In the genomic region with DNA sequence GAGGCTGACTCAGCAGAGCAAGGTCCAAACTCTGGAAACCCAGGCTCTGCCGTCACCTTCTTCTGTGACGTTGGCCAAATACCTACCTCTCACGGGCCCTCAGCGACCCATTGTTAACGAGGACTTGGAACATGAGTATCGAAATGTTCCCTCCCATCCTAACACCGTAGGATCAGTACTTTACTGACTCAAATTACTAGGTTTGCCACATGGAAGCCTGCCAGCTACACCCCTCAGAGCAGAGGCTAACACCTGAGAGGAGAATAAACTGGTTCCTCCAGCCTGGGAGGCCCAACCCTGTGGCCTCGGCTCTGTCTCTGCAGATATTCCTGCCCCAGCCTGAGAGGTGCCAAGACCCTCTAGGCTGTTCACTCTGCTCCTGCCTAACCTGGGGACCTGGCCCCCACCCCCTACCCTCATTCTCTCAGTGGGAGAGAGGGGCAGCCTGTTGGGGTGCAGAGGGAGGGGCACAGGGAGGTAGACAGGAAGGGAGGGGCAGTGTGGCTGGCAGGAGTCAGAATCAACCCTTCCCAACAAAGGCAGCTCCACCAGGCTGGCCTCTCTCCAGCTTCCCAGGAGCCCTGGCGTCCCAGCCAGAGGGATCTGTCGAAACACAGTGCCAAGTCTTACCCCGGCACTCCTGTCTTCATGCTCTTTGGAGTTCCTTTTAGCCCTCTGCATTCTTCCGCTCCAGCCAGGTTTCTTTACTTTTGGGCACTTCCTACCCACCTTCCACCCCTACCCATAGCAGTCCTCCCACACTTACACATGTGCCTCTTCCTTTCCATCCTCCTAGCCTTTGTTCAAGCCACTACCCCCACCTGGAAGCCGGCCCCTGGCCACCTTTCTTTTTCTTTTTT, we compare ENCODE assay signal across 12 cellular contexts. TPM values are rescaled to one million over a fixed set of nuclear protein-coding genes. Genes with fewer than 3 reads are reported as not detected.
DNase-seq lines count a peak whose midpoint lies in the region; ATAC-seq and TF ChIP-seq lines count a peak whose summit lies in the region.
"Had no signal": no experiment of that assay in that cellular context is flagged by ENCODE, and none has a peak within 500 bp of the region (broad histone marks: within the 10 kb centered on the region; RNA-seq: fewer than 3 reads in every experiment).

No MANE protein-coding gene starts in this region.

- H3K4me2 ChIP-seq in SK-N-SH, result no peak overlapping the region

- H3K9me3 ChIP-seq in gastroesophageal sphincter (no peaks in the 10 kb centered on the region), right lobe of liver (no peaks in the 10 kb centered on the region), SK-N-SH (no peaks in the 10 kb centered on the region)

- H2AFZ ChIP-seq in SK-N-SH (ENCODE audit: low read depth), result no peak overlapping the region

- no peaks in the 10 kb centered on the region for H3K9me2 ChIP-seq in SK-N-SH

- no peak for TF ChIP-seq CTCF in gastroesophageal sphincter (IDR thresholded peaks at IDR 0.05)
- TF ChIP-seq CTCF in right lobe of liver (IDR thresholded peaks at IDR 0.05), result no peak
- no peak for TF ChIP-seq CTCF in SK-N-SH (IDR thresholded peaks at IDR 0.05)

- H3K36me3 ChIP-seq in gastroesophageal sphincter (no peaks in the 10 kb centered on the region), right lobe of liver (no peaks in the 10 kb centered on the region), SK-N-SH (replicated peaks in 1 of 2; ENCODE audit: control insufficient read depth in 1 of 2, insufficient read depth in 2 of 2, low read length in 1 of 2) (no peaks in the 10 kb centered on the region)

- intact Hi-C loops in sciatic nerve (cut with DNase I) (no loop called here), right lobe of liver (cut with DNase I) (no loop called here)

- H3K27me3 ChIP-seq in gastroesophageal sphincter, result peaks cover 16% of the 10 kb centered on the region
- no peaks in the 10 kb centered on the region for H3K27me3 ChIP-seq in right lobe of liver
- no peaks in the 10 kb centered on the region for H3K27me3 ChIP-seq in SK-N-SH (ENCODE audit: insufficient read depth)

- no peaks in the 10 kb centered on the region for H3K79me2 ChIP-seq in SK-N-SH (ENCODE audit: insufficient read depth)

- peak; percentile 35 for ATAC-seq in gastroesophageal sphincter
- ATAC-seq in sciatic nerve, result peak; percentile 22
- no peak for ATAC-seq in right lobe of liver
- ATAC-seq in GM18511 (IDR thresholded peaks at IDR 0.05; ENCODE audit: unreplicated experiment), result no peak
- ATAC-seq in HG02981 (IDR thresholded peaks at IDR 0.05; ENCODE audit: unreplicated experiment), result no peak
- ATAC-seq: activated naive CD8-positive, alpha-beta T cell treated with anti-CD3 and anti-CD28 coated beads, Interleukin-2, amount 50 U/mL, for 24 hours; natural killer cell had no signal

- WGBS in gastroesophageal sphincter (ENCODE audit: low coverage in 1 of 2), 2 donors, result 45 to 54% methylated on average over 4 to 12 of the region's 13 CpGs
- WGBS in right lobe of liver (ENCODE audit: insufficient coverage, low coverage, low lambda C conversion rate, missing lambda C conversion rate), result 36% methylated on average over 4 of the region's 13 CpGs
- 85% methylated on average over 13 of the region's 13 CpGs for WGBS in SK-N-SH (ENCODE audit: low lambda C conversion rate)

- H3K4me3 ChIP-seq in gastroesophageal sphincter (no peak overlapping the region), right lobe of liver (no peak overlapping the region), SK-N-SH (ENCODE audit: low read depth in 2 of 2, low read length in 1 of 2) (no peak overlapping the region)

- no peaks in the 10 kb centered on the region for H4K20me1 ChIP-seq in SK-N-SH (ENCODE audit: insufficient read depth)

- H3K4me1 ChIP-seq in gastroesophageal sphincter (peaks cover 3 to 94% (median 36%) of the 10 kb centered on the region in 3 donors), right lobe of liver (peaks cover 0 to 6% (median 0%) of the 10 kb centered on the region in 4 donors), SK-N-SH (ENCODE audit: control insufficient read depth in 1 of 2, insufficient read depth in 2 of 2, low read depth in 1 of 2, low read length in 1 of 2) (peaks cover 0 to 9% of the 10 kb centered on the region in 2 experiments; a peak in 1 of 4 replicates)

- TF ChIP-seq POLR2A in gastroesophageal sphincter (IDR thresholded peaks at IDR 0.05) (no peak), right lobe of liver (IDR thresholded peaks at IDR 0.05) (no peak)

- TF ChIP-seq EP300 in gastroesophageal sphincter (IDR thresholded peaks at IDR 0.05), result no peak
- TF ChIP-seq EP300 in SK-N-SH (IDR thresholded peaks at IDR 0.05; ENCODE audit: borderline replicate concordance in 1 of 2, low read depth in 1 of 2, low read length in 1 of 2), result no peak

- DNase-seq in HT-29 (ENCODE audit: low spot score) (peak; percentile 83), NCI-H345 treated with DMSO at 0.1 percent for 48 hours (lab: John Stamatoyannopoulos, UW; ENCODE audit: unreplicated experiment) (peak; percentile 42), sciatic nerve (ENCODE audit: low spot score) (no peak), right lobe of liver (no peak), SK-N-SH (no peak)
- DNase-seq: activated naive CD8-positive, alpha-beta T cell treated with anti-CD3 and anti-CD28 coated beads, Interleukin-2, amount 50 U/mL, for 24 hours; effector CD8-positive, alpha-beta T cell; IMR-90; natural killer cell had no signal

- POLR2A ChIA-PET in SK-N-SH (lab: Yijun Ruan, JAX), result no interaction called here

- no peaks in the 10 kb centered on the region for H3F3A ChIP-seq in SK-N-SH (replicated peaks; ENCODE audit: insufficient read depth)

- H3K27ac ChIP-seq in gastroesophageal sphincter (peak overlapping the region; percentile 62 to 94 (median 90)), right lobe of liver (no peak overlapping the region), SK-N-SH (ENCODE audit: low read depth in 2 of 2, low read length in 1 of 2) (no peak overlapping the region)

- no peak overlapping the region for H3K9ac ChIP-seq in SK-N-SH

- CTCF ChIA-PET in SK-N-SH (lab: Yijun Ruan, JAX), result interaction anchor here (0.6 to 1.6 kb wide), 2 partner anchors 17 to 79 kb away, joined by 3 to 4 read pairs; no protein-coding TSS in a partner anchor

- no peak for TF ChIP-seq RAD21 in SK-N-SH (IDR thresholded peaks at IDR 0.05; ENCODE audit: low read length)

TF ChIP-seq in SK-N-SH, 30 proteins besides CTCF, POLR2A, EP300 and RAD21 (continues in another document):
- TF ChIP-seq FOXJ3 (CRISPR knock-in tag; IDR thresholded peaks at IDR 0.05) (no peak), SIN3A (IDR thresholded peaks at IDR 0.05; ENCODE audit: borderline replicate concordance, low read depth, low read length) (no peak), POLR2AphosphoS5 (IDR thresholded peaks at IDR 0.05; ENCODE audit: low read depth, low read length) (no peak), TEAD4 (IDR thresholded peaks at IDR 0.05; ENCODE audit: borderline replicate concordance, insufficient read depth) (no peak), RCOR1 (IDR thresholded peaks at IDR 0.05; ENCODE audit: low read length) (no peak), NFIC (IDR thresholded peaks at IDR 0.05; ENCODE audit: borderline replicate concordance) (no peak), NRF1 (IDR thresholded peaks at IDR 0.05; ENCODE audit: low read depth, low read length) (no peak), RXRA (IDR thresholded peaks at IDR 0.05; ENCODE audit: borderline replicate concordance, low read depth) (no peak), SMC3 (IDR thresholded peaks at IDR 0.05; ENCODE audit: low read depth, low read length) (no peak), IRF3 (IDR thresholded peaks at IDR 0.05; ENCODE audit: low read depth, low read length) (no peak), ELF1 (IDR thresholded peaks at IDR 0.05) (no peak), RFX5 (IDR thresholded peaks at IDR 0.05; ENCODE audit: low read length) (no peak), FOXM1 (IDR thresholded peaks at IDR 0.05; ENCODE audit: low read depth) (no peak)
- TF ChIP-seq, protein P1, sequence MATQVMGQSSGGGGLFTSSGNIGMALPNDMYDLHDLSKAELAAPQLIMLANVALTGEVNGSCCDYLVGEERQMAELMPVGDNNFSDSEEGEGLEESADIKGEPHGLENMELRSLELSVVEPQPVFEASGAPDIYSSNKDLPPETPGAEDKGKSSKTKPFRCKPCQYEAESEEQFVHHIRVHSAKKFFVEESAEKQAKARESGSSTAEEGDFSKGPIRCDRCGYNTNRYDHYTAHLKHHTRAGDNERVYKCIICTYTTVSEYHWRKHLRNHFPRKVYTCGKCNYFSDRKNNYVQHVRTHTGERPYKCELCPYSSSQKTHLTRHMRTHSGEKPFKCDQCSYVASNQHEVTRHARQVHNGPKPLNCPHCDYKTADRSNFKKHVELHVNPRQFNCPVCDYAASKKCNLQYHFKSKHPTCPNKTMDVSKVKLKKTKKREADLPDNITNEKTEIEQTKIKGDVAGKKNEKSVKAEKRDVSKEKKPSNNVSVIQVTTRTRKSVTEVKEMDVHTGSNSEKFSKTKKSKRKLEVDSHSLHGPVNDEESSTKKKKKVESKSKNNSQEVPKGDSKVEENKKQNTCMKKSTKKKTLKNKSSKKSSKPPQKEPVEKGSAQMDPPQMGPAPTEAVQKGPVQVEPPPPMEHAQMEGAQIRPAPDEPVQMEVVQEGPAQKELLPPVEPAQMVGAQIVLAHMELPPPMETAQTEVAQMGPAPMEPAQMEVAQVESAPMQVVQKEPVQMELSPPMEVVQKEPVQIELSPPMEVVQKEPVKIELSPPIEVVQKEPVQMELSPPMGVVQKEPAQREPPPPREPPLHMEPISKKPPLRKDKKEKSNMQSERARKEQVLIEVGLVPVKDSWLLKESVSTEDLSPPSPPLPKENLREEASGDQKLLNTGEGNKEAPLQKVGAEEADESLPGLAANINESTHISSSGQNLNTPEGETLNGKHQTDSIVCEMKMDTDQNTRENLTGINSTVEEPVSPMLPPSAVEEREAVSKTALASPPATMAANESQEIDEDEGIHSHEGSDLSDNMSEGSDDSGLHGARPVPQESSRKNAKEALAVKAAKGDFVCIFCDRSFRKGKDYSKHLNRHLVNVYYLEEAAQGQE (IDR thresholded peaks at IDR 0.05; ENCODE audit: low read depth, low read length), result no peak

RNA-seq across cellular contexts. Expression of gene PITPNM3, which starts 4.2 kb away (rescaled TPM):
- 3.6 and 4.0 TPM in 2 replicates for total RNA-seq in HT-29 (2014; rRNA removed; shearing (Covaris generic))
- total RNA-seq in gastroesophageal sphincter, result 10 to 100 TPM; 23.3 to 87.7 (median 47.8) TPM
- 4.3 TPM for total RNA-seq in sciatic nerve
- total RNA-seq in right lobe of liver, result 1 to 10 TPM in 5 of 6 experiments, under 1 TPM in 1; 0.91 to 3.8 (median 1.2) TPM
- polyA plus RNA-seq in SK-N-SH (2012; rRNA removed), result 0.82 and 0.86 TPM in 2 replicates
- polyA plus RNA-seq in SK-N-SH (2012; cell fraction: cytosol; rRNA removed), result 0.33 and 0.52 TPM in 2 replicates
- polyA plus RNA-seq in SK-N-SH (2012; cell fraction: nucleus; rRNA removed), result 3.1 and 3.5 TPM in 2 replicates

Comparison
In these comparisons a context has a peak if more than half of its experiments do, and no peak if none do; other contexts are left out.
1. DNase-seq: peak in HT-29 (single experiment) and NCI-H345 treated with DMSO at 0.1 percent for 48 hours (single experiment); none in sciatic nerve (single experiment), right lobe of liver (0 of 3) and SK-N-SH (single experiment).
2. ATAC-seq: peak in gastroesophageal sphincter (single experiment) and sciatic nerve (single experiment); none in right lobe of liver (0 of 4), GM18511 (single experiment) and HG02981 (single experiment).
3. H3K27ac ChIP-seq: peak in gastroesophageal sphincter (4 of 4); none in right lobe of liver (0 of 3) and SK-N-SH (0 of 2).